In genomic region chr13:91946498-91947070, GRCh38 we compare ENCODE assay signal across 7 cellular contexts.
DNase-seq lines count a peak whose midpoint lies in the region; ATAC-seq and TF ChIP-seq lines count a peak whose summit lies in the region.

No MANE protein-coding gene starts in this region.

- ATAC-seq in GM18511 (IDR thresholded peaks at IDR 0.05; ENCODE audit: unreplicated experiment) (peak; percentile 60), GM18505 (IDR thresholded peaks at IDR 0.05; ENCODE audit: unreplicated experiment) (no peak)

- peak; percentile 85 for TF ChIP-seq CTCF in neural cell (IDR thresholded peaks at IDR 0.05; ENCODE audit: poor library complexity, severe bottlenecking)
- no peak for TF ChIP-seq CTCF in vagina (IDR thresholded peaks at IDR 0.05)

- no peak for TF ChIP-seq EP300 in neural cell (conservative IDR thresholded peaks at IDR 0.05; ENCODE audit: poor library complexity, severe bottlenecking)

- no peaks in the 10 kb centered on the region for H4K20me1 ChIP-seq in neural cell (ENCODE audit: insufficient read depth)

- H3K9me2 ChIP-seq in neural cell (ENCODE audit: insufficient read depth, low read length), result no peaks in the 10 kb centered on the region

- no peak overlapping the region for H2AFZ ChIP-seq in neural cell (ENCODE audit: low read depth, low read length)

- H3K9me3 ChIP-seq in neural cell (ENCODE audit: low read length) (no peaks in the 10 kb centered on the region), vagina (no peaks in the 10 kb centered on the region)

- H3K27ac ChIP-seq in neural cell (ENCODE audit: low read length) (no peak overlapping the region), vagina (no peak overlapping the region)

- TF ChIP-seq POLR2A in vagina (IDR thresholded peaks at IDR 0.05), result no peak
- no peak for TF ChIP-seq POLR2A in GM18505 (IDR thresholded peaks at IDR 0.05; ENCODE audit: borderline replicate concordance, extremely low read depth, insufficient read depth, insufficient read length)

- DNase-seq in NCI-H1092 treated with DMSO at 0.1 percent for 48 hours (lab: John Stamatoyannopoulos, UW) (peak; percentile 67), amniotic epithelial cell (ENCODE audit: low read depth) (peak; percentile 27), vagina (ENCODE audit: extremely low spot score in 2 of 2) (no peak)
- DNase-seq in activated CD8-positive, alpha-beta memory T cell treated with anti-CD3 and anti-CD28 coated beads for 24 hours, result no peak

- no peak overlapping the region for H3K9ac ChIP-seq in neural cell (ENCODE audit: low read length)

- intact Hi-C loops in vagina (cut with DNase I), result no loop called here

- H3F3A ChIP-seq in neural cell (ENCODE audit: insufficient read depth, low read length, poor library complexity, severe bottlenecking), result no peaks in the 10 kb centered on the region

- no peaks in the 10 kb centered on the region for H3K4me1 ChIP-seq in vagina

- H3K79me2 ChIP-seq in neural cell (replicated peaks; ENCODE audit: insufficient read depth, low read length), result no peaks in the 10 kb centered on the region

- H3K4me3 ChIP-seq in neural cell (ENCODE audit: low read length), result no peak overlapping the region
- no peak overlapping the region for H3K4me3 ChIP-seq in vagina

- H3K4me2 ChIP-seq in neural cell (ENCODE audit: low read length), result no peak overlapping the region

- TF ChIP-seq RAD21 in neural cell (conservative IDR thresholded peaks at IDR 0.05), result peak; percentile 88

- H3K36me3 ChIP-seq in neural cell (ENCODE audit: insufficient read depth, low read length), result no peaks in the 10 kb centered on the region
- no peaks in the 10 kb centered on the region for H3K36me3 ChIP-seq in vagina

- no peaks in the 10 kb centered on the region for H3K27me3 ChIP-seq in neural cell (ENCODE audit: insufficient read depth, low read depth, low read length)
- H3K27me3 ChIP-seq in vagina, result no peaks in the 10 kb centered on the region

TF ChIP-seq in neural cell, 6 proteins besides CTCF, POLR2A, EP300 and RAD21:
- TF ChIP-seq TAF1 (IDR thresholded peaks at IDR 0.05; ENCODE audit: low read depth) (no peak), SMC3 (conservative IDR thresholded peaks at IDR 0.05; ENCODE audit: poor library complexity) (peak; percentile 86), REST (IDR thresholded peaks at IDR 0.05; ENCODE audit: borderline replicate concordance) (no peak)

Comparison
In these comparisons a context has a peak if more than half of its experiments do, and no peak if none do; other contexts are left out.
1. DNase-seq: peak in NCI-H1092 treated with DMSO at 0.1 percent for 48 hours (single experiment) and amniotic epithelial cell (single experiment); none in vagina (0 of 2) and activated CD8-positive, alpha-beta memory T cell treated with anti-CD3 and anti-CD28 coated beads for 24 hours (single experiment).